ENCODE assay signal across 8 cellular contexts in genomic region chr5:57779383-57780223, GRCh38.
DNase-seq lines count a peak whose midpoint lies in the region; ATAC-seq and TF ChIP-seq lines count a peak whose summit lies in the region.

No MANE protein-coding gene starts in this region.

- H3K4me1 ChIP-seq in Caco-2 = peaks cover 34% of the 10 kb centered on the region

- H3K4me3 ChIP-seq in Caco-2 (ENCODE audit: low read depth, low read length) = no peak overlapping the region

- no peaks in the 10 kb centered on the region for H3K27me3 Mint-ChIP-seq in Caco-2 (ENCODE audit: insufficient read depth, unreplicated experiment)
- no peaks in the 10 kb centered on the region for H3K27me3 Mint-ChIP-seq in naive B cell

- CTCF ChIA-PET in Caco-2 (lab: Charles Lee) = interaction anchor here (0.6 to 5.4 kb wide), 17 partner anchors 13 to 682 kb away, joined by 3 to 75 read pairs (median 4); no protein-coding TSS in a partner anchor

- no peaks in the 10 kb centered on the region for H3K27me3 ChIP-seq in Caco-2 (replicated peaks; ENCODE audit: control insufficient read depth, insufficient read depth, low read length)

- ATAC-seq in GM18907 (IDR thresholded peaks at IDR 0.05; ENCODE audit: unreplicated experiment) (peak; percentile 69), naive B cell (ENCODE audit: low read depth in 2 of 2) (peak in 1 of 2 donors; percentile 36), HG02970 (IDR thresholded peaks at IDR 0.05; ENCODE audit: low FRiP score, unreplicated experiment) (no peak), GM21381 (IDR thresholded peaks at IDR 0.05; ENCODE audit: unreplicated experiment) (no peak)

- POLR2A ChIA-PET in Caco-2 (lab: Charles Lee) = no interaction called here

- TF ChIP-seq CTCF in Caco-2 (IDR thresholded peaks at IDR 0.05; ENCODE audit: insufficient read depth in 1 of 2, low read depth in 1 of 2, low read length in 1 of 2, severe bottlenecking in 1 of 2, unreplicated experiment in 1 of 2) = peak; percentile 65 to 68

- H3K36me3 Mint-ChIP-seq in Caco-2 (ENCODE audit: insufficient read depth, unreplicated experiment) (no peaks in the 10 kb centered on the region), naive B cell (no peaks in the 10 kb centered on the region)

- H3K9me3 ChIP-seq in Caco-2 = no peaks in the 10 kb centered on the region

- intact Hi-C loops in Caco-2 (cut with micrococcal nuclease; ENCODE audit: unreplicated experiment) = loop anchor here (1.0 kb wide), 5 partner anchors 109 to 681 kb away; partner anchors contain the start of gene PLK2

- no TSS peak for BruUV-seq in Caco-2 (replicated peaks; lab: Mats Ljungman, UMichigan)

- H3K36me3 ChIP-seq in Caco-2 (ENCODE audit: control insufficient read depth, insufficient read depth, low read length) = no peaks in the 10 kb centered on the region

- peaks cover 21% of the 10 kb centered on the region for H3K4me1 Mint-ChIP-seq in Caco-2 (ENCODE audit: low read depth, unreplicated experiment)
- no peaks in the 10 kb centered on the region for H3K4me1 Mint-ChIP-seq in naive B cell

- peak; percentile 50 to 69 for DNase-seq in Caco-2
- peak; percentile 77 for DNase-seq in LoVo (ENCODE audit: low spot score)
- DNase-seq in SKM-1 (lab: John Stamatoyannopoulos, UW; ENCODE audit: unreplicated experiment) = peak; percentile 56
- peak; percentile 53 for DNase-seq in fibroblast of gingiva (ENCODE audit: low read depth)
- DNase-seq in naive B cell = peak; percentile 17

- H3K4me3 Mint-ChIP-seq in Caco-2 (ENCODE audit: unreplicated experiment) (no peak overlapping the region), naive B cell (no peak overlapping the region)

- H3K9me3 Mint-ChIP-seq in Caco-2 (ENCODE audit: unreplicated experiment) = no peaks in the 10 kb centered on the region
- H3K9me3 Mint-ChIP-seq in naive B cell = no peaks in the 10 kb centered on the region

- H3K27ac Mint-ChIP-seq in Caco-2 (ENCODE audit: unreplicated experiment) (no peak overlapping the region), naive B cell (no peak overlapping the region)

Comparison
In these comparisons a context has a peak if more than half of its experiments do, and no peak if none do; other contexts are left out.
1. DNase-seq: peak in every context shown above with its lines; median percentile 77 in LoVo; 60 in Caco-2; 56 in SKM-1; 53 in fibroblast of gingiva; 17 in naive B cell.